In the genomic region with DNA sequence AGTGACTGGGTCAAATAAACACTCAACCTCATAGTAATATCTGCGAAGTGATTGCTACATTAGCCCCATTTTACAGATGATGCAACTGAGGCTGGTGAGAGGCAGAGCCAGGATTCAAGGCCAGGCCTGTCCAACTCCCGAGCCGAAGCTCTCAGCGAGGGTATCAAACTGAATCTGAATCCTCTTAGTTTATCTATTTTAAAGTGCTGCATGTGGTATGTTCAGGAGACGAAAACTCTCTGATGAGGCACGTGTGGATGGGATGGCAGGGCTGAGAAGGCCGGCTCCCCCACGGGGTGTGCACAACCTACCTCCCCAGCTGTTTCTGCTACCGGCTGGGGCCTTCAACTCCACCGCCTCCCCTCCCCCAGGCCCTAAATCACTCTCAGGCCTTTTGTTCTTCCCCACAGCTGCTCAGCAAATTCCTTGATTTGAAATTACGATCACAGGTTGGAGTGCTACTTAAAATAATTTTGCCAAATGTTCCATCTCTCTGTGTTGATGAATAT, we compare ENCODE assay signal across 9 cellular contexts.
DNase-seq lines count a peak whose midpoint lies in the region; ATAC-seq and TF ChIP-seq lines count a peak whose summit lies in the region.
"Had no signal": no experiment of that assay in that cellular context is flagged by ENCODE, and none has a peak within 500 bp of the region (broad histone marks: within the 10 kb centered on the region; RNA-seq: fewer than 3 reads in every experiment).

No MANE protein-coding gene starts in this region.

- H3K27me3 Mint-ChIP-seq in activated CD4-positive, alpha-beta T cell treated with anti-CD3 and anti-CD28 coated beads, Interleukin-2, amount 10 ng/mL, durations not matched to agents 24 days and 14 days: no peaks in the 10 kb centered on the region
- H3K27me3 Mint-ChIP-seq in stimulated activated naive B cell treated with anti-CD40 and anti-IgM and Interleukin-4, amounts not matched to agents 10 μg/mL and 1 μg/mL and 100 μg/mL, for 72 hours: no peaks in the 10 kb centered on the region

- peaks cover 75% of the 10 kb centered on the region for H3K4me1 Mint-ChIP-seq in activated CD4-positive, alpha-beta T cell treated with anti-CD3 and anti-CD28 coated beads, Interleukin-2, amount 10 ng/mL, durations not matched to agents 24 days and 14 days
- peaks cover 68 to 85% of the 10 kb centered on the region in 2 donors for H3K4me1 Mint-ChIP-seq in stimulated activated naive B cell treated with anti-CD40 and anti-IgM and Interleukin-4, amounts not matched to agents 10 μg/mL and 1 μg/mL and 100 μg/mL, for 72 hours

- H3K9me3 Mint-ChIP-seq in activated CD4-positive, alpha-beta T cell treated with anti-CD3 and anti-CD28 coated beads, Interleukin-2, amount 10 ng/mL, durations not matched to agents 24 days and 14 days: peaks cover 3% of the 10 kb centered on the region
- H3K9me3 Mint-ChIP-seq in stimulated activated naive B cell treated with anti-CD40 and anti-IgM and Interleukin-4, amounts not matched to agents 10 μg/mL and 1 μg/mL and 100 μg/mL, for 72 hours: no peaks in the 10 kb centered on the region

- H3K4me3 ChIP-seq in Peyer's patch (no peak overlapping the region), hepatocyte (no peak overlapping the region)

- peaks cover 10 to 84% (median 38%) of the 10 kb centered on the region in 4 donors for H3K4me1 ChIP-seq in Peyer's patch
- peaks cover 55% of the 10 kb centered on the region for H3K4me1 ChIP-seq in hepatocyte (ENCODE audit: insufficient read depth)

- H2AFZ ChIP-seq in hepatocyte: no peak overlapping the region

- no peaks in the 10 kb centered on the region for H3K36me3 ChIP-seq in Peyer's patch
- no peaks in the 10 kb centered on the region for H3K36me3 ChIP-seq in hepatocyte (replicated peaks; ENCODE audit: insufficient read depth, low read depth)

- WGBS in hepatocyte (ENCODE audit: low lambda C conversion rate, missing lambda C conversion rate): 52% methylated on average over 11 of the region's 11 CpGs

- peaks cover 2% of the 10 kb centered on the region for H3K36me3 Mint-ChIP-seq in activated CD4-positive, alpha-beta T cell treated with anti-CD3 and anti-CD28 coated beads, Interleukin-2, amount 10 ng/mL, durations not matched to agents 24 days and 14 days (ENCODE audit: low read depth)
- no peaks in the 10 kb centered on the region for H3K36me3 Mint-ChIP-seq in stimulated activated naive B cell treated with anti-CD40 and anti-IgM and Interleukin-4, amounts not matched to agents 10 μg/mL and 1 μg/mL and 100 μg/mL, for 72 hours

- H3K9me2 ChIP-seq in hepatocyte (replicated peaks; ENCODE audit: insufficient read depth): no peaks in the 10 kb centered on the region

- peak overlapping the region; percentile 40 to 97 (median 74) for H3K27ac ChIP-seq in Peyer's patch
- H3K27ac ChIP-seq in hepatocyte: peak overlapping the region; percentile 96

- H3K9me3 ChIP-seq in Peyer's patch (no peaks in the 10 kb centered on the region), hepatocyte (ENCODE audit: low read depth) (no peaks in the 10 kb centered on the region)

- no peaks in the 10 kb centered on the region for H3K79me2 ChIP-seq in hepatocyte

- TF ChIP-seq POLR2A in Peyer's patch (IDR thresholded peaks at IDR 0.05): no peak

- DNase-seq in activated CD4-positive, alpha-beta T cell treated with anti-CD3 and anti-CD28 coated beads, Interleukin-2, amount 10 ng/mL, durations not matched to agents 24 days and 14 days: no peak
- no peak for DNase-seq in activated CD4-positive, alpha-beta T cell treated with anti-CD3 and anti-CD28 coated beads for 48 hours
- peak in 2 of 3 donors; percentile 11 to 41 for DNase-seq in Peyer's patch
- DNase-seq in hepatocyte (ENCODE audit: low spot score): no peak
- DNase-seq in stimulated activated naive B cell treated with anti-CD40 and anti-IgM and Interleukin-4, amounts not matched to agents 10 μg/mL and 1 μg/mL and 100 μg/mL, for 72 hours: no peak
- no peak for DNase-seq in cerebellum (ENCODE audit: low spot score)
- DNase-seq in stimulated activated CD4-positive, alpha-beta T cell treated with anti-CD3 and anti-CD28 coated beads, Interleukin-2, amount 100 ng/mL, for 24 hours: no peak
- no peak for DNase-seq in germinal center (ENCODE audit: low spot score)
- DNase-seq: NCI-H1694 had no signal

- ATAC-seq in stimulated activated naive B cell treated with anti-CD40 and anti-IgM and Interleukin-4, amounts not matched to agents 10 μg/mL and 1 μg/mL and 100 μg/mL, for 72 hours (replicated peaks): no peak

- H3K27ac Mint-ChIP-seq in activated CD4-positive, alpha-beta T cell treated with anti-CD3 and anti-CD28 coated beads, Interleukin-2, amount 10 ng/mL, durations not matched to agents 24 days and 14 days: peak overlapping the region; percentile 80
- peak overlapping the region; percentile 85 for H3K27ac Mint-ChIP-seq in stimulated activated naive B cell treated with anti-CD40 and anti-IgM and Interleukin-4, amounts not matched to agents 10 μg/mL and 1 μg/mL and 100 μg/mL, for 72 hours

- H3K4me2 ChIP-seq in hepatocyte: no peak overlapping the region

- peak overlapping the region; percentile 32 for H3K4me3 Mint-ChIP-seq in activated CD4-positive, alpha-beta T cell treated with anti-CD3 and anti-CD28 coated beads, Interleukin-2, amount 10 ng/mL, durations not matched to agents 24 days and 14 days
- H3K4me3 Mint-ChIP-seq in stimulated activated naive B cell treated with anti-CD40 and anti-IgM and Interleukin-4, amounts not matched to agents 10 μg/mL and 1 μg/mL and 100 μg/mL, for 72 hours: no peak overlapping the region

- H3K27me3 ChIP-seq in Peyer's patch: no peaks in the 10 kb centered on the region
- no peaks in the 10 kb centered on the region for H3K27me3 ChIP-seq in hepatocyte

- intact Hi-C loops in activated CD4-positive, alpha-beta T cell treated with anti-CD3 and anti-CD28 coated beads, Interleukin-2, amount 10 ng/mL, durations not matched to agents 24 days and 14 days (cut with micrococcal nuclease): no loop called here

- TF ChIP-seq CTCF in Peyer's patch (IDR thresholded peaks at IDR 0.05): no peak
- no peak for TF ChIP-seq CTCF in hepatocyte (IDR thresholded peaks at IDR 0.05; ENCODE audit: poor library complexity)

- H4K20me1 ChIP-seq in hepatocyte (ENCODE audit: insufficient read depth, poor library complexity, severe bottlenecking): no peaks in the 10 kb centered on the region

Comparison
In these comparisons a context has a peak if more than half of its experiments do, and no peak if none do; other contexts are left out.
1. DNase-seq: peak in Peyer's patch (2 of 3); none in activated CD4-positive, alpha-beta T cell treated with anti-CD3 and anti-CD28 coated beads, Interleukin-2, amount 10 ng/mL, durations not matched to agents 24 days and 14 days (single experiment), activated CD4-positive, alpha-beta T cell treated with anti-CD3 and anti-CD28 coated beads for 48 hours (single experiment), hepatocyte (single experiment), stimulated activated naive B cell treated with anti-CD40 and anti-IgM and Interleukin-4, amounts not matched to agents 10 μg/mL and 1 μg/mL and 100 μg/mL, for 72 hours (single experiment), cerebellum (single experiment), stimulated activated CD4-positive, alpha-beta T cell treated with anti-CD3 and anti-CD28 coated beads, Interleukin-2, amount 100 ng/mL, for 24 hours (0 of 2) and germinal center (single experiment).